ENCODE assay signal across 19 cellular contexts in the genomic region with DNA sequence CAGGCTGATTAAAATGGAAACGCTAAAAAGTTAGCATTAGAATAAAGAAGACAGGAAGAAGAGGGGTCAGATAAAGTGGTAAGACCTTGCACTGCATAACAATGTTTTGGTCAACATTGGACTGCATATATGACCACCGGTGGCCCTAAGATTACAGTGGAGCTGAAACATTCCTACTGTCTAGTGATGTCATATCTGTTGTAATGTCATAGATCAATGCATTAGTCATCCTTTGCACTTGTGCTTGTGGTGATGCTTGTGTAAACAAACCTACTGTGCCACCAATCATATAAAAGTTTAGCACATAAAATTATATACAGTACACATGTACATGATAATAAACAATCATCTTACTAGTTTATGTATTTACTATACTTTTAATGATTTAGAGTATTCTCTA.
DNase-seq lines count a peak whose midpoint lies in the region; TF ChIP-seq lines count a peak whose summit lies in the region.
"Had no signal": no experiment of that assay in that cellular context is flagged by ENCODE, and none has a peak within 500 bp of the region (broad histone marks: within the 10 kb centered on the region; RNA-seq: fewer than 3 reads in every experiment).

No MANE protein-coding gene starts in this region.

- no peak overlapping the region for H3K4me3 ChIP-seq in LNCaP clone FGC (ENCODE audit: low read depth, low read length)
- no peak overlapping the region for H3K4me3 ChIP-seq in brain microvascular endothelial cell (ENCODE audit: low read depth, low read length)
- H3K4me3 ChIP-seq: cardiac muscle cell, sigmoid colon, upper lobe of left lung had no signal

- H3K9me3 Mint-ChIP-seq in Calu3 (ENCODE audit: low read depth, unreplicated experiment) (peaks cover 2% of the 10 kb centered on the region), type B pancreatic cell (peaks cover 5% of the 10 kb centered on the region)

- no peaks in the 10 kb centered on the region for H3K36me3 Mint-ChIP-seq in Calu3 (ENCODE audit: insufficient read depth, unreplicated experiment)
- H3K36me3 Mint-ChIP-seq in type B pancreatic cell: peaks cover 12% of the 10 kb centered on the region

- BruUV-seq in Calu3 (replicated peaks; lab: Mats Ljungman, UMichigan): no TSS peak

- H3K4me1 Mint-ChIP-seq in Calu3 (ENCODE audit: low read depth, unreplicated experiment) (no peaks in the 10 kb centered on the region), type B pancreatic cell (ENCODE audit: unreplicated experiment) (no peaks in the 10 kb centered on the region)
- H3K4me1 Mint-ChIP-seq: B cell had no signal

- intact Hi-C loops in Calu3 (cut with micrococcal nuclease; ENCODE audit: unreplicated experiment): no loop called here

- no peak overlapping the region for H3K27ac ChIP-seq in brain microvascular endothelial cell
- H3K27ac ChIP-seq: cardiac muscle cell, sigmoid colon, upper lobe of left lung had no signal

- H3K4me3 Mint-ChIP-seq in Calu3 (ENCODE audit: low read depth, unreplicated experiment): no peak overlapping the region
- H3K4me3 Mint-ChIP-seq in type B pancreatic cell: no peak overlapping the region
- H3K4me3 Mint-ChIP-seq: B cell had no signal

- TF ChIP-seq CTCF in Calu3 (IDR thresholded peaks at IDR 0.05; ENCODE audit: unreplicated experiment): no peak
- no peak for TF ChIP-seq CTCF in LNCaP clone FGC (IDR thresholded peaks at IDR 0.05; ENCODE audit: control insufficient read depth, extremely low read depth, insufficient read depth)
- TF ChIP-seq CTCF in brain microvascular endothelial cell (IDR thresholded peaks at IDR 0.05; ENCODE audit: low read depth, low read length, missing control alignments): no peak
- no peak for TF ChIP-seq CTCF in type B pancreatic cell (conservative IDR thresholded peaks at IDR 0.05)

- H3K27ac Mint-ChIP-seq in Calu3 (ENCODE audit: unreplicated experiment) (no peak overlapping the region), type B pancreatic cell (no peak overlapping the region)
- H3K27ac Mint-ChIP-seq: B cell had no signal

- H3K27me3 Mint-ChIP-seq in Calu3 (ENCODE audit: unreplicated experiment): no peaks in the 10 kb centered on the region
- no peaks in the 10 kb centered on the region for H3K27me3 Mint-ChIP-seq in type B pancreatic cell
- H3K27me3 Mint-ChIP-seq: B cell had no signal

- peak; percentile 2 for DNase-seq in Calu3
- peak; percentile 15 for DNase-seq in LNCaP clone FGC (ENCODE audit: low read depth)
- DNase-seq in brain microvascular endothelial cell: peak; percentile 82
- peak; percentile 85 for DNase-seq in iris pigment epithelial cell (ENCODE audit: low read depth)
- no peak for DNase-seq in stimulated activated naive CD4-positive, alpha-beta T cell (lab: John Stamatoyannopoulos, UW)
- DNase-seq in type B pancreatic cell (ENCODE audit: extremely low spot score, unreplicated experiment): no peak
- DNase-seq in SHP77 treated with DMSO at 0.1 percent for 48 hours (lab: John Stamatoyannopoulos, UW): no peak
- no peak for DNase-seq in COLO668 (lab: John Stamatoyannopoulos, UW; ENCODE audit: unreplicated experiment)
- DNase-seq: activated gamma-delta T cell treated with Interleukin-2 at 50 U/mL for 16 hours; effector CD4-positive, alpha-beta T cell; H7; KBM-7; NCI-H1436 treated with DMSO at 0.1 percent for 48 hours; NCI-H446 treated with DMSO at 0.1 percent for 48 hours; occipital lobe; sigmoid colon; upper lobe of left lung had no signal

- no peaks in the 10 kb centered on the region for H3K36me3 ChIP-seq in brain microvascular endothelial cell (replicated peaks)

- no peaks in the 10 kb centered on the region for H3K27me3 ChIP-seq in brain microvascular endothelial cell (replicated peaks)
- H3K27me3 ChIP-seq: cardiac muscle cell, sigmoid colon, upper lobe of left lung had no signal

- CTCF ChIA-PET in Calu3 (lab: Charles Lee): no interaction called here

- in situ Hi-C loops in brain microvascular endothelial cell (cut with HindIII; ENCODE audit: low pct_ligation_motif_present, low sequenced_read_pairs): no loop called here

Comparison
In these comparisons a context has a peak if more than half of its experiments do, and no peak if none do; other contexts are left out.
1. DNase-seq: peak in Calu3 (single experiment), LNCaP clone FGC (single experiment), brain microvascular endothelial cell (single experiment) and iris pigment epithelial cell (single experiment); none in stimulated activated naive CD4-positive, alpha-beta T cell (0 of 6), type B pancreatic cell (single experiment), SHP77 treated with DMSO at 0.1 percent for 48 hours (single experiment) and COLO668 (single experiment).